16 cellular contexts compared by ENCODE assay signal in the genomic region with DNA sequence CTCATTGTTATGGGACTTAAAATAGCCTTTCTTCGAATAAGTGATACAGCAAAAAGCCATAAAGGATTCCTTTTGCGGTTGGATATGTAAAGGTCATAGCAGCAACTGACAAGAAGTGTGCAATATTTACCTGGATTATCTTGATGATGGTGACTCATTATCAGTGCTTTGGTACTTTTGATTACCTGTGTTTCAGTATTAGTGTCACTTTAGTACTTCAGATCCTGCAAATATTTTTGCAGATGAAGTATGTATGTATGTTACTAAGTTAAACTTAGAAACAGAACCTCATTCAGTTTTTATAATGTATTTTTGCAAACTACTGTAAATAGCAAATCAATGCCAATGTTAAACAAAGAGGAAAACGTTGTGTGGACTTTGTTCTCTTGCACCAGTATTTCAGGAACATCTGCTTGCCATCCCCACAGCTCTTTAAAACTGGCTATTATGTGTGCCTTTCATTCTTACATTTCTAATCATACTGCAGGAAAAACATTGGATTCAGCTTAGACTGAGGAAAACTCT.
"Had no signal": no experiment of that assay in that cellular context is flagged by ENCODE, and none has a peak within 500 bp of the region (broad histone marks: within the 10 kb centered on the region; RNA-seq: fewer than 3 reads in every experiment).

No MANE protein-coding gene starts in this region.

- H3K4me3 ChIP-seq: adrenal gland, lung, spleen, tibial nerve had no signal

- H3K27me3 ChIP-seq: adrenal gland, spleen, tibial nerve had no signal

- H3K4me1 ChIP-seq: tibial nerve had no signal

- DNase-seq: activated CD4-positive, alpha-beta T cell treated with anti-CD3 and anti-CD28 coated beads for 4 hours; activated CD8-positive, alpha-beta T cell treated with anti-CD3 and anti-CD28 coated beads for 36 hours; activated naive CD4-positive, alpha-beta T cell treated with anti-CD3 and anti-CD28 coated beads for 36 hours; adrenal gland; effector memory CD8-positive, alpha-beta T cell; midbrain; naive thymus-derived CD4-positive, alpha-beta T cell; posterior cingulate gyrus; right cardiac atrium; spleen; stimulated activated CD4-positive, alpha-beta T cell treated with anti-CD3 and anti-CD28 coated beads, Interleukin-1b, Interleukin-23, amount 100 ng/mL, for 48 hours; stimulated activated naive B cell treated with anti-CD40 and anti-IgM and Interleukin-4, amounts not matched to agents 10 μg/mL and 1 μg/mL and 100 μg/mL, for 72 hours; SW 1271; T-helper 9 cell had no signal

- H3K9me3 ChIP-seq: adrenal gland, spleen, tibial nerve had no signal

- ATAC-seq: activated CD8-positive, alpha-beta T cell treated with anti-CD3 and anti-CD28 coated beads for 36 hours; effector memory CD8-positive, alpha-beta T cell; naive thymus-derived CD4-positive, alpha-beta T cell; right cardiac atrium; stimulated activated naive B cell treated with anti-CD40 and anti-IgM and Interleukin-4, amounts not matched to agents 10 μg/mL and 1 μg/mL and 100 μg/mL, for 72 hours had no signal

- H3K27ac ChIP-seq: adrenal gland, tibial nerve had no signal
